In genomic region chr2:3519255-3520190, GRCh38 we compare ENCODE assay signal across 1 cellular context.
TF ChIP-seq lines count a peak whose summit lies in the region.

A gene with protein sequence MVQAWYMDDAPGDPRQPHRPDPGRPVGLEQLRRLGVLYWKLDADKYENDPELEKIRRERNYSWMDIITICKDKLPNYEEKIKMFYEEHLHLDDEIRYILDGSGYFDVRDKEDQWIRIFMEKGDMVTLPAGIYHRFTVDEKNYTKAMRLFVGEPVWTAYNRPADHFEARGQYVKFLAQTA (minus strand): TSS chr2:3519531. CDS start chr2:3519487, 44 bp downstream.

TF ChIP-seq in HepG2, 621 proteins besides CTCF, POLR2A, EP300 and RAD21 (continued from another document and continues in another):
- TF ChIP-seq, protein P1, sequence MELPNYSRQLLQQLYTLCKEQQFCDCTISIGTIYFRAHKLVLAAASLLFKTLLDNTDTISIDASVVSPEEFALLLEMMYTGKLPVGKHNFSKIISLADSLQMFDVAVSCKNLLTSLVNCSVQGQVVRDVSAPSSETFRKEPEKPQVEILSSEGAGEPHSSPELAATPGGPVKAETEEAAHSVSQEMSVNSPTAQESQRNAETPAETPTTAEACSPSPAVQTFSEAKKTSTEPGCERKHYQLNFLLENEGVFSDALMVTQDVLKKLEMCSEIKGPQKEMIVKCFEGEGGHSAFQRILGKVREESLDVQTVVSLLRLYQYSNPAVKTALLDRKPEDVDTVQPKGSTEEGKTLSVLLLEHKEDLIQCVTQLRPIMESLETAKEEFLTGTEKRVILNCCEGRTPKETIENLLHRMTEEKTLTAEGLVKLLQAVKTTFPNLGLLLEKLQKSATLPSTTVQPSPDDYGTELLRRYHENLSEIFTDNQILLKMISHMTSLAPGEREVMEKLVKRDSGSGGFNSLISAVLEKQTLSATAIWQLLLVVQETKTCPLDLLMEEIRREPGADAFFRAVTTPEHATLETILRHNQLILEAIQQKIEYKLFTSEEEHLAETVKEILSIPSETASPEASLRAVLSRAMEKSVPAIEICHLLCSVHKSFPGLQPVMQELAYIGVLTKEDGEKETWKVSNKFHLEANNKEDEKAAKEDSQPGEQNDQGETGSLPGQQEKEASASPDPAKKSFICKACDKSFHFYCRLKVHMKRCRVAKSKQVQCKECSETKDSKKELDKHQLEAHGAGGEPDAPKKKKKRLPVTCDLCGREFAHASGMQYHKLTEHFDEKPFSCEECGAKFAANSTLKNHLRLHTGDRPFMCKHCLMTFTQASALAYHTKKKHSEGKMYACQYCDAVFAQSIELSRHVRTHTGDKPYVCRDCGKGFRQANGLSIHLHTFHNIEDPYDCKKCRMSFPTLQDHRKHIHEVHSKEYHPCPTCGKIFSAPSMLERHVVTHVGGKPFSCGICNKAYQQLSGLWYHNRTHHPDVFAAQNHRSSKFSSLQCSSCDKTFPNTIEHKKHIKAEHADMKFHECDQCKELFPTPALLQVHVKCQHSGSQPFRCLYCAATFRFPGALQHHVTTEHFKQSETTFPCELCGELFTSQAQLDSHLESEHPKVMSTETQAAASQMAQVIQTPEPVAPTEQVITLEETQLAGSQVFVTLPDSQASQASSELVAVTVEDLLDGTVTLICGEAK (IDR thresholded peaks at IDR 0.05) = no peak
- TF ChIP-seq, protein P1 (CRISPR knock-in tag; IDR thresholded peaks at IDR 0.05) = peak; percentile 93
- TF ChIP-seq ZFP36L2 (CRISPR knock-in tag; IDR thresholded peaks at IDR 0.05) = peak; percentile 93
- TF ChIP-seq, protein P2, sequence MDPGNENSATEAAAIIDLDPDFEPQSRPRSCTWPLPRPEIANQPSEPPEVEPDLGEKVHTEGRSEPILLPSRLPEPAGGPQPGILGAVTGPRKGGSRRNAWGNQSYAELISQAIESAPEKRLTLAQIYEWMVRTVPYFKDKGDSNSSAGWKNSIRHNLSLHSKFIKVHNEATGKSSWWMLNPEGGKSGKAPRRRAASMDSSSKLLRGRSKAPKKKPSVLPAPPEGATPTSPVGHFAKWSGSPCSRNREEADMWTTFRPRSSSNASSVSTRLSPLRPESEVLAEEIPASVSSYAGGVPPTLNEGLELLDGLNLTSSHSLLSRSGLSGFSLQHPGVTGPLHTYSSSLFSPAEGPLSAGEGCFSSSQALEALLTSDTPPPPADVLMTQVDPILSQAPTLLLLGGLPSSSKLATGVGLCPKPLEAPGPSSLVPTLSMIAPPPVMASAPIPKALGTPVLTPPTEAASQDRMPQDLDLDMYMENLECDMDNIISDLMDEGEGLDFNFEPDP (CRISPR knock-in tag; conservative IDR thresholded peaks at IDR 0.05) = 0 out of 2 replicates have a peak, but pooled peaks have one; percentile 90
- peak; percentile 85 for TF ChIP-seq ZNF800 (CRISPR knock-in tag; IDR thresholded peaks at IDR 0.05)
- no peak for TF ChIP-seq MAZ (IDR thresholded peaks at IDR 0.05; ENCODE audit: borderline replicate concordance, low read depth, low read length)
- peak; percentile 81 for TF ChIP-seq MAZ (CRISPR knock-in tag; IDR thresholded peaks at IDR 0.05; ENCODE audit: low read depth)
- peak; percentile 84; the same call in 1 of the 2 replicates for TF ChIP-seq ZNF124 (CRISPR knock-in tag; IDR thresholded peaks at IDR 0.05)
- TF ChIP-seq, protein P3, sequence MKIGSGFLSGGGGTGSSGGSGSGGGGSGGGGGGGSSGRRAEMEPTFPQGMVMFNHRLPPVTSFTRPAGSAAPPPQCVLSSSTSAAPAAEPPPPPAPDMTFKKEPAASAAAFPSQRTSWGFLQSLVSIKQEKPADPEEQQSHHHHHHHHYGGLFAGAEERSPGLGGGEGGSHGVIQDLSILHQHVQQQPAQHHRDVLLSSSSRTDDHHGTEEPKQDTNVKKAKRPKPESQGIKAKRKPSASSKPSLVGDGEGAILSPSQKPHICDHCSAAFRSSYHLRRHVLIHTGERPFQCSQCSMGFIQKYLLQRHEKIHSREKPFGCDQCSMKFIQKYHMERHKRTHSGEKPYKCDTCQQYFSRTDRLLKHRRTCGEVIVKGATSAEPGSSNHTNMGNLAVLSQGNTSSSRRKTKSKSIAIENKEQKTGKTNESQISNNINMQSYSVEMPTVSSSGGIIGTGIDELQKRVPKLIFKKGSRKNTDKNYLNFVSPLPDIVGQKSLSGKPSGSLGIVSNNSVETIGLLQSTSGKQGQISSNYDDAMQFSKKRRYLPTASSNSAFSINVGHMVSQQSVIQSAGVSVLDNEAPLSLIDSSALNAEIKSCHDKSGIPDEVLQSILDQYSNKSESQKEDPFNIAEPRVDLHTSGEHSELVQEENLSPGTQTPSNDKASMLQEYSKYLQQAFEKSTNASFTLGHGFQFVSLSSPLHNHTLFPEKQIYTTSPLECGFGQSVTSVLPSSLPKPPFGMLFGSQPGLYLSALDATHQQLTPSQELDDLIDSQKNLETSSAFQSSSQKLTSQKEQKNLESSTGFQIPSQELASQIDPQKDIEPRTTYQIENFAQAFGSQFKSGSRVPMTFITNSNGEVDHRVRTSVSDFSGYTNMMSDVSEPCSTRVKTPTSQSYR (CRISPR knock-in tag; IDR thresholded peaks at IDR 0.05; ENCODE audit: borderline replicate concordance) = peak; percentile 43
- peak; percentile 80 for TF ChIP-seq NR2C2 (CRISPR knock-in tag; IDR thresholded peaks at IDR 0.05; ENCODE audit: borderline replicate concordance)
- TF ChIP-seq ARNT (IDR thresholded peaks at IDR 0.05) = no peak
- TF ChIP-seq IRF1 (CRISPR knock-in tag; IDR thresholded peaks at IDR 0.05; ENCODE audit: low read depth) = 0 out of 2 replicates have a peak, but pooled peaks have one; percentile 89
- TF ChIP-seq ZNF274 (CRISPR knock-in tag; IDR thresholded peaks at IDR 0.05) = peak; percentile 93
- peak; percentile 94; the same call in 1 of the 2 replicates for TF ChIP-seq ZNF839 (CRISPR knock-in tag; IDR thresholded peaks at IDR 0.05; ENCODE audit: borderline replicate concordance)
- peak; percentile 42; the same call in 1 of the 2 replicates for TF ChIP-seq RFXAP (CRISPR knock-in tag; IDR thresholded peaks at IDR 0.05; ENCODE audit: borderline replicate concordance)
- peak; percentile 95 for TF ChIP-seq ZNF703 (CRISPR knock-in tag; IDR thresholded peaks at IDR 0.05; ENCODE audit: borderline replicate concordance)
- peak; percentile 64; the same call in 1 of the 2 replicates for TF ChIP-seq FOXJ3 (CRISPR knock-in tag; IDR thresholded peaks at IDR 0.05; ENCODE audit: borderline replicate concordance)
- peak; percentile 69; the same call in 1 of the 2 replicates for TF ChIP-seq ADNP (CRISPR knock-in tag; IDR thresholded peaks at IDR 0.05)
- peak; percentile 89 for TF ChIP-seq PHF21A (CRISPR knock-in tag; IDR thresholded peaks at IDR 0.05)
- TF ChIP-seq ZNF280B (CRISPR knock-in tag; IDR thresholded peaks at IDR 0.05; ENCODE audit: borderline replicate concordance) = peak; percentile 55; the same call in 1 of the 2 replicates
- TF ChIP-seq ZNF567 (CRISPR knock-in tag; IDR thresholded peaks at IDR 0.05; ENCODE audit: borderline replicate concordance) = no peak; the same call in none of the 2 replicates
- TF ChIP-seq, protein P4, sequence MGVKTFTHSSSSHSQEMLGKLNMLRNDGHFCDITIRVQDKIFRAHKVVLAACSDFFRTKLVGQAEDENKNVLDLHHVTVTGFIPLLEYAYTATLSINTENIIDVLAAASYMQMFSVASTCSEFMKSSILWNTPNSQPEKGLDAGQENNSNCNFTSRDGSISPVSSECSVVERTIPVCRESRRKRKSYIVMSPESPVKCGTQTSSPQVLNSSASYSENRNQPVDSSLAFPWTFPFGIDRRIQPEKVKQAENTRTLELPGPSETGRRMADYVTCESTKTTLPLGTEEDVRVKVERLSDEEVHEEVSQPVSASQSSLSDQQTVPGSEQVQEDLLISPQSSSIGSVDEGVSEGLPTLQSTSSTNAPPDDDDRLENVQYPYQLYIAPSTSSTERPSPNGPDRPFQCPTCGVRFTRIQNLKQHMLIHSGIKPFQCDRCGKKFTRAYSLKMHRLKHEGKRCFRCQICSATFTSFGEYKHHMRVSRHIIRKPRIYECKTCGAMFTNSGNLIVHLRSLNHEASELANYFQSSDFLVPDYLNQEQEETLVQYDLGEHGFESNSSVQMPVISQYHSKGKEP (CRISPR knock-in tag; IDR thresholded peaks at IDR 0.05) = no peak
- no peak for TF ChIP-seq ZNF280D (CRISPR knock-in tag; IDR thresholded peaks at IDR 0.05)
- TF ChIP-seq ZFP41 (CRISPR knock-in tag; IDR thresholded peaks at IDR 0.05; ENCODE audit: borderline replicate concordance) = peak; percentile 92; the same call in 1 of the 2 replicates
- TF ChIP-seq ZKSCAN1 (IDR thresholded peaks at IDR 0.05; ENCODE audit: low read length) = no peak; the same call in 1 of the 2 replicates
